ENCODE assay signal across 1 cellular context in genomic region chr4:15681067-15681371, GRCh38.
TF ChIP-seq lines count a peak whose summit lies in the region.

No MANE protein-coding gene starts in this region.

TF ChIP-seq in endothelial cell of umbilical vein, 7 proteins besides CTCF, POLR2A, EP300 and RAD21:
- TF ChIP-seq MYC (IDR thresholded peaks at IDR 0.05; ENCODE audit: low read depth, low read length) (no peak), MAX (IDR thresholded peaks at IDR 0.05; ENCODE audit: insufficient read depth, insufficient read length) (no peak), GATA2 (IDR thresholded peaks at IDR 0.05; ENCODE audit: insufficient read depth, insufficient read length, low read depth, low read length) (no peak), FOS (IDR thresholded peaks at IDR 0.05; ENCODE audit: borderline replicate concordance, insufficient read depth, low read length) (no peak), JUN (IDR thresholded peaks at IDR 0.05; ENCODE audit: borderline replicate concordance, insufficient read depth, insufficient read length, low read depth) (no peak), POLR2AphosphoS5 (IDR thresholded peaks at IDR 0.05; ENCODE audit: insufficient read depth, low read depth, low read length) (no peak), EZH2 (IDR thresholded peaks at IDR 0.05; ENCODE audit: borderline replicate concordance, low read depth, low read length, severe bottlenecking) (no peak)
